8 cellular contexts compared by ENCODE assay signal in genomic region chr3:129892486-129892856, GRCh38. TPM values are rescaled to one million over a fixed set of nuclear protein-coding genes. Genes with fewer than 3 reads are reported as not detected.
DNase-seq lines count a peak whose midpoint lies in the region; ATAC-seq and TF ChIP-seq lines count a peak whose summit lies in the region.

No MANE protein-coding gene starts in this region.

- DNase-seq in A673 (ENCODE audit: low spot score): no peak
- DNase-seq in activated naive CD4-positive, alpha-beta T cell treated with Interleukin-2 at 50 U/mL for 16 hours: peak; percentile 15
- DNase-seq in stimulated activated CD8-positive, alpha-beta memory T cell treated with anti-CD3 and anti-CD28 coated beads, Interleukin-4, amount 100 ng/mL, for 48 hours: peak; percentile 42
- no peak for DNase-seq in NCI-H2227 treated with DMSO at 0.1 percent for 48 hours (lab: John Stamatoyannopoulos, UW)
- DNase-seq in NCI-H2196 treated with DMSO at 0.1 percent for 48 hours (lab: John Stamatoyannopoulos, UW; ENCODE audit: unreplicated experiment): no peak

- ATAC-seq in HG02884 (IDR thresholded peaks at IDR 0.05; ENCODE audit: unreplicated experiment) (peak; percentile 2), GM21723 (IDR thresholded peaks at IDR 0.05; ENCODE audit: unreplicated experiment) (no peak)

- H3K4me1 ChIP-seq in A673 (ENCODE audit: insufficient read depth, low read length, poor library complexity, severe bottlenecking) (peaks cover 56% of the 10 kb centered on the region), iPS-18a (ENCODE audit: control insufficient read depth, low read depth, low read length) (peaks cover 20% of the 10 kb centered on the region)

- peak overlapping the region; percentile 89 for H3K4me3 ChIP-seq in A673 (ENCODE audit: low read depth, low read length, poor library complexity, severe bottlenecking)
- peak overlapping the region; percentile 78 for H3K4me3 ChIP-seq in iPS-18a (ENCODE audit: low read length)

- TF ChIP-seq CTCF in A673 (conservative IDR thresholded peaks at IDR 0.05; ENCODE audit: low read depth, low read length): no peak

- H3K36me3 ChIP-seq in A673 (ENCODE audit: insufficient read depth, low read length, poor library complexity, severe bottlenecking): no peaks in the 10 kb centered on the region
- peaks cover 4% of the 10 kb centered on the region for H3K36me3 ChIP-seq in iPS-18a (ENCODE audit: control insufficient read depth, low read depth, low read length)

- intact Hi-C loops in A673 (cut with micrococcal nuclease; ENCODE audit: unreplicated experiment): loop anchor here (5.0 kb wide), 1 partner anchor 60 kb away; no protein-coding TSS in a partner anchor

- TSS peak; percentile 39 for BruUV-seq in A673 (replicated peaks; lab: Mats Ljungman, UMichigan)

- peak overlapping the region; percentile 79 for H3K9ac ChIP-seq in iPS-18a (ENCODE audit: low read length)

- H3K27ac ChIP-seq in A673 (ENCODE audit: low read depth, low read length, poor library complexity, severe bottlenecking): peak overlapping the region; percentile 81
- peak overlapping the region; percentile 54 for H3K27ac ChIP-seq in iPS-18a (ENCODE audit: low read length)

- CTCF ChIA-PET in A673 (lab: Charles Lee): interaction anchor here (0.7 kb wide), 1 partner anchor 267 kb away, joined by 3 read pairs; no protein-coding TSS in a partner anchor

- H3K9me3 ChIP-seq in A673 (ENCODE audit: low read depth, low read length, poor library complexity, severe bottlenecking) (no peaks in the 10 kb centered on the region), iPS-18a (ENCODE audit: control insufficient read depth, low read depth, low read length) (no peaks in the 10 kb centered on the region)

- no peaks in the 10 kb centered on the region for H3K27me3 ChIP-seq in A673 (replicated peaks; ENCODE audit: insufficient read depth, low read depth, low read length, poor library complexity)
- H3K27me3 ChIP-seq in iPS-18a (ENCODE audit: control insufficient read depth, insufficient read depth, low read length): no peaks in the 10 kb centered on the region

- POLR2A ChIA-PET in A673 (lab: Charles Lee; ENCODE audit: low non-redundant PET): interaction anchor here (0.6 kb wide), 1 partner anchor 63 kb away, joined by 3 read pairs; no protein-coding TSS in a partner anchor

RNA-seq across cellular contexts. Expression of gene TMCC1, which starts 1.0 kb away (rescaled TPM):
- 29.4 and 32.8 TPM in 2 replicates for total RNA-seq in A673 (2021)

Comparison
In these comparisons a context has a peak if more than half of its experiments do, and no peak if none do; other contexts are left out.
1. DNase-seq: peak in activated naive CD4-positive, alpha-beta T cell treated with Interleukin-2 at 50 U/mL for 16 hours (single experiment) and stimulated activated CD8-positive, alpha-beta memory T cell treated with anti-CD3 and anti-CD28 coated beads, Interleukin-4, amount 100 ng/mL, for 48 hours (single experiment); none in A673 (single experiment), NCI-H2227 treated with DMSO at 0.1 percent for 48 hours (single experiment) and NCI-H2196 treated with DMSO at 0.1 percent for 48 hours (single experiment).